Comparison of ENCODE assay signal across 8 cellular contexts in the genomic region with DNA sequence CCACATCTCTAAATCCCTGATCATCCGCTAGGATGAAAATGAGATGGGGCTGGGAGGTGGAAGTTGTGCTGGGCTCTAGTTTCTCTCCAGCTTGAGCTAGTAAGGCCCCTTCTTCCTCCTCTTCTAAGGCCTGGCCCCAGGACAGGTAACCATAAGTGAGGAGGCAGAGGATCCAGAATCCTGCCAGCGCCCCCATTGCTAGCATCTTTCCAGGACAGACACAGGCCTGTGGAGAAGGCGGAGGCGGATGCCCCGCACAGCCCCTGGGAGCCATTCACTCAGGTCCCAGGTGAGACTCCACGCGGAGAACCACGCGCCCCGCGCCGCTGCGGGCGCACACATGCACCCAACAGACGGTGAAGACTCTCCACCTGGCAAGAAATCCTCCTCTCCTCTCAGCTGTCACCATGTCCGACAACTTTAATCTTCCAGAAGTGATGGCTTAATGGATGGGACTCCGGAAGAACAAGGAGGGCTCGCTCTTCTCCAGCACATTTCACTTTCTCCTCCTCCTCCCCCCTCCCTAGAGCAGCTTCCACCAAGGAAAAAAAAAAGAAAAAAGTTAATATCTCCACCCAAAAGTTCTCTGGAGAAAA. TPM values are rescaled to one million over a fixed set of nuclear protein-coding genes. Genes with fewer than 3 reads are reported as not detected.
DNase-seq lines count a peak whose midpoint lies in the region; ATAC-seq and TF ChIP-seq lines count a peak whose summit lies in the region.

No MANE protein-coding gene starts in this region.

- H3K23ac ChIP-seq in IMR-90 (ENCODE audit: low read depth, low read length): peak overlapping the region; percentile 87

- H3K4ac ChIP-seq in IMR-90 (ENCODE audit: low read depth, low read length): peak overlapping the region; percentile 96

- H4K8ac ChIP-seq in IMR-90 (ENCODE audit: low read depth in 2 of 2, low read length in 2 of 2): peak overlapping the region; percentile 86 to 94

- peak overlapping the region; percentile 89 for H3K18ac ChIP-seq in IMR-90 (ENCODE audit: low read depth, low read length)

- H3K79me1 ChIP-seq in IMR-90 (ENCODE audit: low read depth in 1 of 2, low read length in 2 of 2): peaks cover 5 to 12% of the 10 kb centered on the region in 2 experiments; a peak in 3 of 4 replicates

- in situ Hi-C loops in IMR-90 (cut with MboI; ENCODE audit: low sequenced_read_pairs): loop anchor here (5.0 kb wide), 1 partner anchor 404 kb away; no protein-coding TSS in a partner anchor

- peak overlapping the region; percentile 96 for H2BK5ac ChIP-seq in IMR-90 (ENCODE audit: low read depth, low read length, poor library complexity, severe bottlenecking)

- H4K5ac ChIP-seq in IMR-90 (ENCODE audit: low read depth, low read length): peak overlapping the region; percentile 69

- H2BK15ac ChIP-seq in IMR-90 (ENCODE audit: low read depth, low read length): peak overlapping the region; percentile 57

- dilution Hi-C loops in IMR-90 (cut with HindIII; ENCODE audit: low sequenced_read_pairs, unreplicated experiment): no loop called here

- peak overlapping the region; percentile 96 for H2AK9ac ChIP-seq in IMR-90 (replicated peaks; ENCODE audit: low read depth, low read length, poor library complexity)

- no peaks in the 10 kb centered on the region for H3K9me3 ChIP-seq in IMR-90 (ENCODE audit: control insufficient read depth, insufficient read depth, low read length)
- H3K9me3 ChIP-seq in effector memory CD4-positive, alpha-beta T cell (ENCODE audit: control insufficient read depth, low read length): no peaks in the 10 kb centered on the region
- H3K9me3 ChIP-seq in mucosa of descending colon: no peaks in the 10 kb centered on the region

- H4K20me1 ChIP-seq in IMR-90 (ENCODE audit: insufficient read depth, low read length): no peaks in the 10 kb centered on the region; the same call in 1 of the 2 replicates

- 0% methylated on average over 1 of the region's 18 CpGs; no CpG with 5 or more reads in 1 of the 2 experiments for WGBS in IMR-90 (ENCODE audit: extremely low coverage in 2 of 2, insufficient read length in 1 of 2), 2 experiments

- H3K56ac ChIP-seq in IMR-90 (ENCODE audit: extremely low read depth, insufficient read depth, low read length): peak overlapping the region; percentile 96

- peak overlapping the region; percentile 92 for H2AFZ ChIP-seq in IMR-90 (replicated peaks; ENCODE audit: low read length, poor library complexity)

- POLR2A ChIA-PET in IMR-90 (lab: Charles Lee; ENCODE audit: unreplicated experiment): no interaction called here

- H3K14ac ChIP-seq in IMR-90 (replicated peaks; ENCODE audit: low read depth, low read length): peak overlapping the region; percentile 94

- H2BK20ac ChIP-seq in IMR-90 (ENCODE audit: low read depth, low read length): 0 out of 2 replicates have a peak overlapping the region, but pooled peaks have one; percentile 50

- H2BK120ac ChIP-seq in IMR-90 (ENCODE audit: low read depth, low read length): peak overlapping the region; percentile 92

- CTCF ChIA-PET in IMR-90 (lab: Yijun Ruan, JAX): interaction anchor here (0.6 to 1.3 kb wide), 2 partner anchors 22 to 202 kb away, joined by 3 to 4 read pairs; no protein-coding TSS in a partner anchor

- peaks cover 4% of the 10 kb centered on the region; the same call in 1 of the 2 replicates for H3K9me1 ChIP-seq in IMR-90 (ENCODE audit: insufficient read depth, low read length)

- H3K9ac ChIP-seq in IMR-90 (ENCODE audit: low read depth, low read length): peak overlapping the region; percentile 99

- peak overlapping the region; percentile 96 for H4K91ac ChIP-seq in IMR-90 (ENCODE audit: insufficient read depth, low read depth, low read length)

- TF ChIP-seq POLR2A in IMR-90 (IDR thresholded peaks at IDR 0.05; ENCODE audit: low read depth, low read length): no peak

- H3K4me1 ChIP-seq in IMR-90 (ENCODE audit: control insufficient read depth, insufficient read depth, low read length) (peaks cover 8% of the 10 kb centered on the region), mucosa of descending colon (ENCODE audit: low read depth) (no peaks in the 10 kb centered on the region)
- peaks cover 7% of the 10 kb centered on the region for H3K4me1 ChIP-seq in effector memory CD4-positive, alpha-beta T cell (ENCODE audit: control insufficient read depth, insufficient read depth, low read length, poor library complexity, severe bottlenecking)

- H3K27ac ChIP-seq in IMR-90 (ENCODE audit: insufficient read depth, low read length): peak overlapping the region; percentile 98
- no peak overlapping the region for H3K27ac ChIP-seq in effector memory CD4-positive, alpha-beta T cell (ENCODE audit: insufficient read depth, low read length, poor library complexity, severe bottlenecking)

- no peaks in the 10 kb centered on the region for H3K27me3 ChIP-seq in IMR-90 (ENCODE audit: control insufficient read depth, insufficient read depth, low read length)
- peaks cover 25% of the 10 kb centered on the region for H3K27me3 ChIP-seq in effector memory CD4-positive, alpha-beta T cell (replicated peaks; ENCODE audit: control insufficient read depth, insufficient read depth, low read length, poor library complexity, severe bottlenecking)

- ATAC-seq in IMR-90 (ENCODE audit: low read depth) (peak; percentile 2), mucosa of descending colon (no peak), HG03097 (IDR thresholded peaks at IDR 0.05; ENCODE audit: low FRiP score, unreplicated experiment) (no peak), GM19397 (IDR thresholded peaks at IDR 0.05; ENCODE audit: unreplicated experiment) (no peak)

- intact Hi-C loops in IMR-90 (cut with micrococcal nuclease) (loop anchor here (5.0 kb wide), 4 partner anchors 61 to 586 kb away; no protein-coding TSS in a partner anchor), mucosa of descending colon (cut with DNase I, micrococcal nuclease) (no loop called here)

- H3K36me3 ChIP-seq in IMR-90 (ENCODE audit: control insufficient read depth, insufficient read depth, low read length): peaks cover 1% of the 10 kb centered on the region; the same call in 1 of the 2 replicates
- H3K36me3 ChIP-seq in effector memory CD4-positive, alpha-beta T cell (ENCODE audit: control insufficient read depth, insufficient read depth, low read length): no peaks in the 10 kb centered on the region
- H3K36me3 ChIP-seq in mucosa of descending colon (ENCODE audit: low read depth): no peaks in the 10 kb centered on the region

- H3K4me2 ChIP-seq in IMR-90 (ENCODE audit: low read depth, low read length): peak overlapping the region; percentile 92

- no peak for TF ChIP-seq CTCF in IMR-90 (conservative IDR thresholded peaks at IDR 0.05; ENCODE audit: low read depth, low read length)
- no peak for TF ChIP-seq CTCF in mucosa of descending colon (IDR thresholded peaks at IDR 0.05)

- no peak for TF ChIP-seq RAD21 in IMR-90 (IDR thresholded peaks at IDR 0.05; ENCODE audit: low read length)

- TSS peak; percentile 55 for BruUV-seq in IMR-90 (replicated peaks; lab: Mats Ljungman, UMichigan)

- H3K4me3 ChIP-seq in IMR-90 (ENCODE audit: insufficient read depth, low read depth, low read length) (peak overlapping the region; percentile 73), mucosa of descending colon (no peak overlapping the region)
- peak overlapping the region; percentile 62 for H3K4me3 ChIP-seq in effector memory CD4-positive, alpha-beta T cell (ENCODE audit: insufficient read depth, low read depth, low read length, poor library complexity, severe bottlenecking)

- DNase-seq in A172 (ENCODE audit: low spot score) (peak; percentile 12), IMR-90 (peak; percentile 18), mucosa of descending colon (peak in 2 of 3 donors; percentile 29 to 50), NCI-H1436 treated with DMSO at 0.1 percent for 48 hours (lab: John Stamatoyannopoulos, UW) (no peak), AML-193 (lab: John Stamatoyannopoulos, UW) (no peak)
- DNase-seq in effector memory CD4-positive, alpha-beta T cell: no peak

- H2AK5ac ChIP-seq in IMR-90 (ENCODE audit: low read depth, low read length): peak overlapping the region; percentile 81

TF ChIP-seq in IMR-90, 13 proteins besides CTCF, POLR2A, EP300 and RAD21:
- TF ChIP-seq RCOR1 (IDR thresholded peaks at IDR 0.05; ENCODE audit: insufficient replicate concordance, low read length) (no peak), RFX5 (IDR thresholded peaks at IDR 0.05; ENCODE audit: low read depth, low read length) (no peak), FOS (IDR thresholded peaks at IDR 0.05; ENCODE audit: low read depth, low read length) (no peak), MXI1 (IDR thresholded peaks at IDR 0.05; ENCODE audit: borderline replicate concordance, low read depth, low read length) (peak; percentile 38; the same call in 1 of the 2 replicates), CEBPB (IDR thresholded peaks at IDR 0.05; ENCODE audit: low read depth, low read length) (no peak)

RNA-seq across cellular contexts. Expression of gene ARSJ, which starts 0.8 kb away (rescaled TPM):
- total RNA-seq in A172 (2014; rRNA removed; shearing (Covaris generic)): 6.5 and 8.8 TPM in 2 replicates
- total RNA-seq in IMR-90 (2012; rRNA removed): 126 and 143 TPM in 2 replicates
- polyA plus RNA-seq in IMR-90 (2012; rRNA removed): 47.7 and 49.0 TPM in 2 replicates
- 24.2 and 47.1 TPM in 2 replicates for polyA plus RNA-seq in IMR-90 (2012; cell fraction: cytosol; rRNA removed)
- 18.5 and 55.6 TPM in 2 replicates for polyA plus RNA-seq in IMR-90 (2012; cell fraction: nucleus; rRNA removed; ENCODE audit: low replicate concordance)
- total RNA-seq in mucosa of descending colon: 10 to 100 TPM in 1 of 3 donors, 1 to 10 TPM in 2; 6.1 to 10.4 (median 6.5) TPM

Comparison
In these comparisons a context has a peak if more than half of its experiments do, and no peak if none do; other contexts are left out.
1. DNase-seq: peak in A172 (single experiment), IMR-90 (single experiment) and mucosa of descending colon (2 of 3); none in effector memory CD4-positive, alpha-beta T cell (0 of 3), NCI-H1436 treated with DMSO at 0.1 percent for 48 hours (single experiment) and AML-193 (0 of 2).
2. RNA of gene ARSJ, which starts 0.8 kb away (total RNA-seq): 126 to 143 TPM in IMR-90; 6.5 to 8.8 TPM in A172 and 6.1 to 10.4 TPM in mucosa of descending colon; every median in the first group is over 10 times any median in the second.